In genomic region chr5:78627175-78627574, GRCh38 we compare ENCODE assay signal across 1 cellular context.
TF ChIP-seq lines count a peak whose summit lies in the region.

No MANE protein-coding gene starts in this region.

TF ChIP-seq in HepG2, 621 proteins besides CTCF, POLR2A, EP300 and RAD21 (continued from another document):
- TF ChIP-seq PTBP1 (IDR thresholded peaks at IDR 0.05; ENCODE audit: low read depth, low read length, poor library complexity, severe bottlenecking) (no peak), SRSF1 (optimal IDR thresholded peaks at IDR 0.05; ENCODE audit: low read depth, low read length) (no peak), SMC3 (IDR thresholded peaks at IDR 0.05; ENCODE audit: low read length) (peak; percentile 79), ZNF781 (CRISPR knock-in tag; IDR thresholded peaks at IDR 0.05; ENCODE audit: borderline replicate concordance, not compliant biosample characterization) (no peak), ZNF546 (CRISPR knock-in tag; conservative IDR thresholded peaks at IDR 0.05) (no peak), ZC3H4 (CRISPR knock-in tag; IDR thresholded peaks at IDR 0.05; ENCODE audit: borderline replicate concordance) (no peak), ZNF687 (CRISPR knock-in tag; IDR thresholded peaks at IDR 0.05) (no peak)
